Comparison of ENCODE assay signal across 22 cellular contexts in genomic region chr2:195360242-195360641, GRCh38.
DNase-seq lines count a peak whose midpoint lies in the region; ATAC-seq and TF ChIP-seq lines count a peak whose summit lies in the region.
"Had no signal": no experiment of that assay in that cellular context is flagged by ENCODE, and none has a peak within 500 bp of the region (broad histone marks: within the 10 kb centered on the region; RNA-seq: fewer than 3 reads in every experiment).

No MANE protein-coding gene starts in this region.

- peaks cover 22% of the 10 kb centered on the region for H3K4me1 Mint-ChIP-seq in activated T-cell treated with anti-CD3 and anti-CD28 coated beads, Interleukin-2, amount 50 U/mL, for 4 hours (ENCODE audit: low read depth)
- peaks cover 28% of the 10 kb centered on the region for H3K4me1 Mint-ChIP-seq in activated naive CD8-positive, alpha-beta T cell treated with anti-CD3 and anti-CD28 coated beads, Interleukin-2, amount 50 U/mL, for 24 hours

- no peak overlapping the region for H3K4me3 Mint-ChIP-seq in activated T-cell treated with anti-CD3 and anti-CD28 coated beads, Interleukin-2, amount 50 U/mL, for 4 hours
- no peak overlapping the region for H3K4me3 Mint-ChIP-seq in activated naive CD8-positive, alpha-beta T cell treated with anti-CD3 and anti-CD28 coated beads, Interleukin-2, amount 50 U/mL, for 24 hours

- H3K36me3 Mint-ChIP-seq in activated T-cell treated with anti-CD3 and anti-CD28 coated beads, Interleukin-2, amount 50 U/mL, for 4 hours (ENCODE audit: insufficient read depth), result no peaks in the 10 kb centered on the region
- H3K36me3 Mint-ChIP-seq in activated naive CD8-positive, alpha-beta T cell treated with anti-CD3 and anti-CD28 coated beads, Interleukin-2, amount 50 U/mL, for 24 hours (ENCODE audit: low read depth), result peaks cover 3% of the 10 kb centered on the region

- H3K9me3 Mint-ChIP-seq in activated T-cell treated with anti-CD3 and anti-CD28 coated beads, Interleukin-2, amount 50 U/mL, for 4 hours, result peaks cover 13% of the 10 kb centered on the region
- H3K9me3 Mint-ChIP-seq in activated naive CD8-positive, alpha-beta T cell treated with anti-CD3 and anti-CD28 coated beads, Interleukin-2, amount 50 U/mL, for 24 hours, result peaks cover 10% of the 10 kb centered on the region

- H3K27me3 Mint-ChIP-seq in activated T-cell treated with anti-CD3 and anti-CD28 coated beads, Interleukin-2, amount 50 U/mL, for 4 hours (ENCODE audit: low read depth), result no peaks in the 10 kb centered on the region
- H3K27me3 Mint-ChIP-seq in activated naive CD8-positive, alpha-beta T cell treated with anti-CD3 and anti-CD28 coated beads, Interleukin-2, amount 50 U/mL, for 24 hours, result no peaks in the 10 kb centered on the region

- DNase-seq in activated T-cell treated with anti-CD3 and anti-CD28 coated beads, Interleukin-2, amount 50 U/mL, for 4 hours, result no peak
- no peak for DNase-seq in activated T-cell treated with anti-CD3 and anti-CD28 coated beads, Interleukin-2, amount 50 U/mL, for 48 hours
- DNase-seq in stimulated activated CD4-positive, alpha-beta T cell treated with anti-CD3 and anti-CD28 coated beads, TNF-alpha, amount 100 ng/mL, for 48 hours (ENCODE audit: low read depth in 3 of 3), result peak in 2 of 3 donors; percentile 2 to 7
- no peak for DNase-seq in stimulated activated CD4-positive, alpha-beta T cell treated with anti-CD3 and anti-CD28 coated beads, Interleukin-1b, Interleukin-23, amount 100 ng/mL, for 48 hours
- no peak for DNase-seq in activated naive CD8-positive, alpha-beta T cell treated with anti-CD3 and anti-CD28 coated beads, Interleukin-2, amount 50 U/mL, for 24 hours
- no peak for DNase-seq in Right ventricle myocardium inferior (ENCODE audit: missing footprints)
- DNase-seq in GM20000 (ENCODE audit: low spot score), result no peak
- DNase-seq: BE2C, DMS79, GM23248, HCEC 1CT, KG1, MV-4-11, NCI-H1105 treated with DMSO at 0.1 percent for 48 hours, NCI-H2029 treated with DMSO at 0.1 percent for 48 hours, NCI-H226, NCI-H510A treated with DMSO at 0.1 percent for 48 hours, NCI-H748 treated with DMSO at 0.1 percent for 48 hours, PC-9, RPMI8226, SHP77 treated with DMSO at 0.1 percent for 48 hours, SK-N-SH had no signal

- no peak for TF ChIP-seq CTCF in GM20000 (IDR thresholded peaks at IDR 0.05; ENCODE audit: extremely low read depth, missing control alignments)

- intact Hi-C loops in Right ventricle myocardium inferior (cut with DNase I), result no loop called here

- H3K27ac Mint-ChIP-seq in activated naive CD8-positive, alpha-beta T cell treated with anti-CD3 and anti-CD28 coated beads, Interleukin-2, amount 50 U/mL, for 24 hours, result peak overlapping the region; percentile 2

- ATAC-seq in activated T-cell treated with anti-CD3 and anti-CD28 coated beads, Interleukin-2, amount 50 U/mL, for 4 hours, result peak; percentile 65 to 70
- no peak for ATAC-seq in activated naive CD8-positive, alpha-beta T cell treated with anti-CD3 and anti-CD28 coated beads, Interleukin-2, amount 50 U/mL, for 24 hours
- no peak for ATAC-seq in Right ventricle myocardium inferior

Comparison
In these comparisons a context has a peak if more than half of its experiments do, and no peak if none do; other contexts are left out.
1. DNase-seq: peak in stimulated activated CD4-positive, alpha-beta T cell treated with anti-CD3 and anti-CD28 coated beads, TNF-alpha, amount 100 ng/mL, for 48 hours (2 of 3); none in activated T-cell treated with anti-CD3 and anti-CD28 coated beads, Interleukin-2, amount 50 U/mL, for 4 hours (single experiment), activated T-cell treated with anti-CD3 and anti-CD28 coated beads, Interleukin-2, amount 50 U/mL, for 48 hours (0 of 2), stimulated activated CD4-positive, alpha-beta T cell treated with anti-CD3 and anti-CD28 coated beads, Interleukin-1b, Interleukin-23, amount 100 ng/mL, for 48 hours (single experiment), activated naive CD8-positive, alpha-beta T cell treated with anti-CD3 and anti-CD28 coated beads, Interleukin-2, amount 50 U/mL, for 24 hours (single experiment), Right ventricle myocardium inferior (single experiment) and GM20000 (single experiment).
2. ATAC-seq: peak in activated T-cell treated with anti-CD3 and anti-CD28 coated beads, Interleukin-2, amount 50 U/mL, for 4 hours (2 of 2); none in activated naive CD8-positive, alpha-beta T cell treated with anti-CD3 and anti-CD28 coated beads, Interleukin-2, amount 50 U/mL, for 24 hours (single experiment) and Right ventricle myocardium inferior (single experiment).